13 cellular contexts compared by ENCODE assay signal in the genomic region with DNA sequence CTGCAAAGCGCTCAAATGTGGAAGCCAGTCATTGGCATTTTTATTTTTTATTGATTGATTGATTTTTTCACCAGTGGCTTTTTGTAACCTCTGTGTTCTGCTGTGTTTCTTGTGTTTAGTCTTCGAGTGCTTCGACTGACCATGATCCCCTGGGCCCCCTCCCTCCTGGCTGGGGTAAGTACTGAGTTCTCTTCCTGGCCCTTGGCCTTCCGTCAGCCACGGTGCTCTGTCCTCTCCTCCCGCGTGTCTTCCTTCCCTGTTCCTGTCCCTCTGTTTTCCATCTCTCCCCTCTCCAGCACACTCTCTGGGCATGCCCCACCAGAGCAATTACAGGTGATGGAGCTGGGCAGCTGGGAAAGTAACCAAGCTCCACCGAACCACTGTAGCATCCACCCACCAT. TPM values are rescaled to one million over a fixed set of nuclear protein-coding genes. Genes with fewer than 3 reads are reported as not detected.
A peak's percentile ranks its signal among the peaks of the same experiment; 100 is the strongest.
DNase-seq lines count a peak whose midpoint lies in the region; ATAC-seq, FAIRE-seq and TF ChIP-seq lines count a peak whose summit lies in the region.
"Had no signal": no experiment of that assay in that cellular context is flagged by ENCODE, and none has a peak within 500 bp of the region (broad histone marks: within the 10 kb centered on the region; RNA-seq: fewer than 3 reads in every experiment).

No MANE protein-coding gene starts in this region.

- H3K9ac ChIP-seq in BLaER1 (no peak overlapping the region), astrocyte (ENCODE audit: low read length) (peak overlapping the region; percentile 84)

- H3K4me1 ChIP-seq in BLaER1, result peaks cover 82% of the 10 kb centered on the region
- H3K4me1 ChIP-seq in astrocyte (ENCODE audit: insufficient read depth, low read length), result peaks cover 34% of the 10 kb centered on the region
- peaks cover 25% of the 10 kb centered on the region for H3K4me1 ChIP-seq in hepatocyte (ENCODE audit: insufficient read depth)
- peaks cover 0 to 28% (median 13%) of the 10 kb centered on the region in 4 donors for H3K4me1 ChIP-seq in sigmoid colon
- H3K4me1 ChIP-seq: spleen had no signal

- H4K20me1 ChIP-seq in BLaER1, result no peaks in the 10 kb centered on the region
- no peaks in the 10 kb centered on the region for H4K20me1 ChIP-seq in astrocyte (ENCODE audit: insufficient read depth, low read length)
- H4K20me1 ChIP-seq in hepatocyte (ENCODE audit: insufficient read depth, poor library complexity, severe bottlenecking), result no peaks in the 10 kb centered on the region

- no peak for TF ChIP-seq CTCF in astrocyte (IDR thresholded peaks at IDR 0.05; ENCODE audit: insufficient read depth, low read depth, low read length)
- TF ChIP-seq CTCF in hepatocyte (IDR thresholded peaks at IDR 0.05; ENCODE audit: poor library complexity), result no peak
- no peak for TF ChIP-seq CTCF in sigmoid colon (IDR thresholded peaks at IDR 0.05)
- no peak for TF ChIP-seq CTCF in GM10248 (IDR thresholded peaks at IDR 0.05; ENCODE audit: control extremely low read depth, extremely low read depth, low read depth, missing control alignments)

- POLR2A ChIA-PET in GM10248 (lab: Yijun Ruan, JAX), result no interaction called here

- H3K27me3 Mint-ChIP-seq in astrocyte (ENCODE audit: low read depth, unreplicated experiment), result no peaks in the 10 kb centered on the region
- H3K27me3 Mint-ChIP-seq: effector memory CD8-positive, alpha-beta T cell had no signal

- H3K4me3 Mint-ChIP-seq in astrocyte (ENCODE audit: unreplicated experiment), result peak overlapping the region; percentile 75
- H3K4me3 Mint-ChIP-seq: effector memory CD8-positive, alpha-beta T cell had no signal

- peaks cover 43% of the 10 kb centered on the region for H3K4me1 Mint-ChIP-seq in astrocyte (ENCODE audit: low read depth, unreplicated experiment)

- H3K27ac ChIP-seq in BLaER1, result no peak overlapping the region
- peak overlapping the region; percentile 92 for H3K27ac ChIP-seq in astrocyte (ENCODE audit: low read depth, low read length)
- peak overlapping the region; percentile 86 for H3K27ac ChIP-seq in hepatocyte
- peak overlapping the region; percentile 65 to 73 (median 70) for H3K27ac ChIP-seq in sigmoid colon

- H3K27me3 ChIP-seq in BLaER1, result no peaks in the 10 kb centered on the region
- H3K27me3 ChIP-seq in astrocyte (ENCODE audit: insufficient read depth, low read length), result no peaks in the 10 kb centered on the region
- H3K27me3 ChIP-seq in hepatocyte, result no peaks in the 10 kb centered on the region
- H3K27me3 ChIP-seq in sigmoid colon, result no peaks in the 10 kb centered on the region
- H3K27me3 ChIP-seq: spleen had no signal

- no peaks in the 10 kb centered on the region for H3K9me2 ChIP-seq in hepatocyte (replicated peaks; ENCODE audit: insufficient read depth)

- H3K27ac Mint-ChIP-seq in astrocyte (ENCODE audit: unreplicated experiment), result peak overlapping the region; percentile 98
- H3K27ac Mint-ChIP-seq: effector memory CD8-positive, alpha-beta T cell had no signal

- DNase-seq in astrocyte (ENCODE audit: low read depth), result no peak
- DNase-seq in hepatocyte (ENCODE audit: low spot score), result no peak
- DNase-seq in sigmoid colon, result no peak
- DNase-seq in NCI-H1436 treated with DMSO at 0.1 percent for 48 hours (lab: John Stamatoyannopoulos, UW), result no peak
- DNase-seq in GM10248 (ENCODE audit: extremely low spot score), result no peak
- no peak for DNase-seq in activated CD8-positive, alpha-beta memory T cell treated with anti-CD3 and anti-CD28 coated beads, Interleukin-2, amount 50 U/mL, for 4 hours
- DNase-seq: activated CD4-positive, alpha-beta T cell treated with anti-CD3 and anti-CD28 coated beads, Interleukin-2, amount 50 U/mL, for 1 hour; C1 segment of cervical spinal cord; effector memory CD8-positive, alpha-beta T cell; Karpas-422; spleen had no signal

- H3K9me3 Mint-ChIP-seq in astrocyte (ENCODE audit: unreplicated experiment), result peaks cover 1% of the 10 kb centered on the region
- H3K9me3 Mint-ChIP-seq: effector memory CD8-positive, alpha-beta T cell had no signal

- ATAC-seq in HG02938 (IDR thresholded peaks at IDR 0.05; ENCODE audit: unreplicated experiment), result no peak
- ATAC-seq: effector memory CD8-positive, alpha-beta T cell had no signal

- H3K36me3 Mint-ChIP-seq in astrocyte (ENCODE audit: low read depth, unreplicated experiment), result peaks cover 5% of the 10 kb centered on the region

- no peak overlapping the region for H2AFZ ChIP-seq in astrocyte (ENCODE audit: low read depth, low read length)
- no peak overlapping the region for H2AFZ ChIP-seq in hepatocyte

- CTCF ChIA-PET in GM10248 (lab: Yijun Ruan, JAX), result no interaction called here

- H3K79me2 ChIP-seq in astrocyte (ENCODE audit: insufficient read depth, low read length) (peaks cover 18% of the 10 kb centered on the region), hepatocyte (no peaks in the 10 kb centered on the region)

- H3K4me2 ChIP-seq in BLaER1 (peak overlapping the region; percentile 1; the same call in 1 of the 2 replicates), astrocyte (ENCODE audit: low read length) (peak overlapping the region; percentile 77), hepatocyte (no peak overlapping the region)

- no peak for FAIRE-seq in astrocyte (lab: Jason Lieb, UNC)

- intact Hi-C loops in sigmoid colon (cut with DNase I), result no loop called here

- 0 out of 2 replicates have a peak, but pooled peaks cover 9% of the 10 kb centered on the region for H3K36me3 ChIP-seq in BLaER1
- H3K36me3 ChIP-seq in astrocyte (ENCODE audit: insufficient read depth, low read length), result no peaks in the 10 kb centered on the region
- H3K36me3 ChIP-seq in hepatocyte (replicated peaks; ENCODE audit: insufficient read depth, low read depth), result no peaks in the 10 kb centered on the region
- H3K36me3 ChIP-seq in sigmoid colon, result peaks cover 0 to 7% (median 2%) of the 10 kb centered on the region in 4 donors

- no peak overlapping the region for H3K4me3 ChIP-seq in BLaER1
- H3K4me3 ChIP-seq in astrocyte (ENCODE audit: insufficient read depth, low read depth, low read length), result peak overlapping the region; percentile 31
- no peak overlapping the region for H3K4me3 ChIP-seq in hepatocyte
- peak overlapping the region in 2 of 4 donors; percentile 25 to 29 for H3K4me3 ChIP-seq in sigmoid colon
- H3K4me3 ChIP-seq: spleen had no signal

- no peak for TF ChIP-seq EP300 in sigmoid colon (IDR thresholded peaks at IDR 0.05)

- 92% methylated on average over 8 of the region's 8 CpGs for WGBS in hepatocyte (ENCODE audit: low lambda C conversion rate, missing lambda C conversion rate)
- WGBS in sigmoid colon, 2 donors, result 83 to 88% methylated on average over 8 of the region's 8 CpGs

- TF ChIP-seq POLR2A in sigmoid colon (IDR thresholded peaks at IDR 0.05), result no peak

- H3K9me3 ChIP-seq in BLaER1, result no peaks in the 10 kb centered on the region
- no peaks in the 10 kb centered on the region for H3K9me3 ChIP-seq in astrocyte (ENCODE audit: insufficient read depth, low read depth, low read length)
- H3K9me3 ChIP-seq in hepatocyte (ENCODE audit: low read depth), result no peaks in the 10 kb centered on the region
- H3K9me3 ChIP-seq in sigmoid colon, result no peaks in the 10 kb centered on the region
- H3K9me3 ChIP-seq: spleen had no signal

RNA-seq across cellular contexts. Expression of a gene that starts 25.8 kb away (rescaled TPM):
- total RNA-seq in astrocyte (3.4 and 5.7 TPM in 2 replicates), hepatocyte (1.3 and 1.9 TPM in 2 replicates), sigmoid colon (under 1 TPM in 2 of 4 donors, not detected in 2; 0.66 to 0.83 TPM)
- polyA plus RNA-seq in hepatocyte (0.26 and 0.37 TPM in 2 replicates), sigmoid colon (1 to 10 TPM in 1 of 3 donors, under 1 TPM in 2; 0.60 to 2.2 (median 0.69) TPM)
